8 cellular contexts compared by ENCODE assay signal in the genomic region with DNA sequence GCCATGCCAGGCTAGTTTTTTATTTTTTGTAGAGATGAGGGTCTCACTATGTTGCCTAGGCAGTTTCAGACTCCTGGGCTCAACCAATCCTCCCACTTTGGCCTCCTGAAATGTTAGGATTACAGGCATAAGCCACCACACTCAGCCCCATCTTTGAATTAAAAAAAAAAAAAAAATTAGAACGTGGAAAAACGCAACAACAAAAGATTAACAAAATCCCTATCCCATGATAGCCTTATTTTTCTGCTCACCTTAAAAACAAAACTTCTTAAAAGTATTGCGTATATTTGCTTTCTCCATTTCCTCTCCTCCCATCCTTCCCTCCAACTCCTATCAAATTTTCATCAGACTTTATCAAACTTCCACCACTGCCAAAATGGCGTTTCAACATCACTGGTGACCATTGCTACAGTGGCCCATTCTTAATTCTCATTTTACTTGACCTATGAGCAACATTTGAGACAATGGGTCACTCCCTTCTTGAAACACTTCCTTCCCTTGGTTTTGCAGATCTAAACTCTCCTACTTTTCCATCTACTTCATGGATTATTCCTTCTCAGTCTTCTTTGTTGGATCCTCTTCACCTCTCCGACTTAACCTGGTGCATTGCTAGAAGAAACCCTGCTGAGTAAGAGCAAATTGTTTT. TPM values are rescaled to one million over a fixed set of nuclear protein-coding genes. Genes with fewer than 3 reads are reported as not detected.
DNase-seq lines count a peak whose midpoint lies in the region; ATAC-seq and TF ChIP-seq lines count a peak whose summit lies in the region.

No MANE protein-coding gene starts in this region.

- peaks cover 5% of the 10 kb centered on the region for H3K9me3 ChIP-seq in CD4-positive, alpha-beta T cell (ENCODE audit: control insufficient read depth, low read length)
- H3K9me3 ChIP-seq in T-helper 17 cell (ENCODE audit: control insufficient read depth, low read length, poor library complexity, severe bottlenecking), result no peaks in the 10 kb centered on the region
- no peaks in the 10 kb centered on the region for H3K9me3 ChIP-seq in psoas muscle

- peaks cover 0 to 12% of the 10 kb centered on the region in 2 donors for H3K36me3 ChIP-seq in psoas muscle (ENCODE audit: insufficient read depth in 1 of 2, low read depth in 1 of 2)

- peak overlapping the region; percentile 69 for H3K27ac ChIP-seq in CD4-positive, alpha-beta T cell (ENCODE audit: low read depth, low read length)
- H3K27ac ChIP-seq in foreskin keratinocyte (peak overlapping the region; percentile 65), psoas muscle (peak overlapping the region; percentile 96)

- H3K4me1 Mint-ChIP-seq in CD4-positive, alpha-beta T cell (ENCODE audit: low read depth), result peaks cover 28% of the 10 kb centered on the region
- H3K4me1 Mint-ChIP-seq in T-helper 17 cell, result peaks cover 20% of the 10 kb centered on the region

- peaks cover 5% of the 10 kb centered on the region for H3K9me3 Mint-ChIP-seq in CD4-positive, alpha-beta T cell

- no peak for ATAC-seq in CD4-positive, alpha-beta T cell (ENCODE audit: poor library complexity)
- ATAC-seq in T-helper 17 cell, result no peak
- ATAC-seq in foreskin keratinocyte, result no peak
- peak; percentile 16 to 67 (median 48) for ATAC-seq in psoas muscle

- POLR2A ChIA-PET in CD4-positive, alpha-beta T cell (lab: Charles Lee), result interaction anchor here (0.6 to 2.8 kb wide), 10 partner anchors 22 to 671 kb away, joined by 3 to 13 read pairs (median 5); a partner anchor contains a TSS

- intact Hi-C loops in CD4-positive, alpha-beta T cell (cut with DNase I, micrococcal nuclease), result loop anchor here in 1 of 2 experiments (2.0 to 5.0 kb wide), 7 partner anchors 22 to 649 kb away; a partner anchor contains a TSS
- intact Hi-C loops in psoas muscle (cut with DNase I), result no loop called here

- CTCF ChIA-PET in CD4-positive, alpha-beta T cell (lab: Charles Lee), result interaction anchor here (1.0 kb wide), 2 partner anchors 126 to 387 kb away, joined by 3 read pairs; no protein-coding TSS in a partner anchor

- peaks cover 11% of the 10 kb centered on the region for H3K27me3 Mint-ChIP-seq in CD4-positive, alpha-beta T cell
- no peaks in the 10 kb centered on the region for H3K27me3 Mint-ChIP-seq in T-helper 17 cell

- peak overlapping the region; percentile 78 for H3K27ac Mint-ChIP-seq in CD4-positive, alpha-beta T cell
- H3K27ac Mint-ChIP-seq in T-helper 17 cell, result peak overlapping the region; percentile 95

- H3K27me3 ChIP-seq in CD4-positive, alpha-beta T cell (ENCODE audit: control insufficient read depth, insufficient read depth, low read length), result no peaks in the 10 kb centered on the region
- H3K27me3 ChIP-seq in foreskin keratinocyte, result no peaks in the 10 kb centered on the region
- no peaks in the 10 kb centered on the region for H3K27me3 ChIP-seq in psoas muscle (ENCODE audit: insufficient read depth in 3 of 3, low read length in 2 of 3)

- 17 to 38% (median 26%) methylated on average over 5 of the region's 5 CpGs for whole genome bisulfite sequencing in psoas muscle, 3 donors

- peak overlapping the region; percentile 95 for H3K4me3 Mint-ChIP-seq in CD4-positive, alpha-beta T cell
- peak overlapping the region; percentile 97 for H3K4me3 Mint-ChIP-seq in T-helper 17 cell

- DNase-seq in CD4-positive, alpha-beta T cell, result no peak
- DNase-seq in H4 (ENCODE audit: low spot score) (peak; percentile 16), T-helper 17 cell (no peak), foreskin keratinocyte (no peak), psoas muscle (no peak), NCI-H1930 (lab: John Stamatoyannopoulos, UW) (no peak), putamen (ENCODE audit: low spot score) (no peak), pons (ENCODE audit: low spot score) (no peak)

- no peak for TF ChIP-seq CTCF in CD4-positive, alpha-beta T cell (IDR thresholded peaks at IDR 0.05)
- no peak for TF ChIP-seq CTCF in foreskin keratinocyte (conservative IDR thresholded peaks at IDR 0.05)
- TF ChIP-seq CTCF in psoas muscle (IDR thresholded peaks at IDR 0.05), result no peak

- peaks cover 22% of the 10 kb centered on the region for H3K36me3 Mint-ChIP-seq in CD4-positive, alpha-beta T cell (ENCODE audit: low read depth)
- H3K36me3 Mint-ChIP-seq in T-helper 17 cell (ENCODE audit: low read depth), result peaks cover 2% of the 10 kb centered on the region

- peak overlapping the region; percentile 71 for H3K4me3 ChIP-seq in psoas muscle

- no peaks in the 10 kb centered on the region for H3K4me1 ChIP-seq in foreskin keratinocyte
- peaks cover 19% of the 10 kb centered on the region for H3K4me1 ChIP-seq in psoas muscle

RNA-seq across cellular contexts. Expression of a gene that starts 0.6 kb away (rescaled TPM):
- 1 to 10 TPM; 1.3 to 1.7 TPM for total RNA-seq in CD4-positive, alpha-beta T cell
- 3.2 and 6.1 TPM in 2 replicates for total RNA-seq in H4 (2014; rRNA removed; shearing (Covaris generic))
- total RNA-seq in T-helper 17 cell (1 to 10 TPM; 3.3 to 4.7 TPM), foreskin keratinocyte (3.9 and 4.4 TPM in 2 replicates), psoas muscle (1 to 10 TPM; 1.0 to 2.8 (median 1.4) TPM)
- polyA plus RNA-seq in foreskin keratinocyte (1.3 and 2.3 TPM in 2 replicates), psoas muscle (1 to 10 TPM; 2.1 to 3.2 (median 2.6) TPM)

RNA-seq across cellular contexts. Expression of a gene that starts 22.3 kb away (rescaled TPM):
- total RNA-seq in CD4-positive, alpha-beta T cell, result 1 to 10 TPM; 4.5 to 4.9 TPM
- total RNA-seq in H4 (2014; rRNA removed; shearing (Covaris generic)), result 8.7 and 20.9 TPM in 2 replicates
- total RNA-seq in T-helper 17 cell (1 to 10 TPM; 4.4 to 7.4 TPM), foreskin keratinocyte (9.4 and 9.6 TPM in 2 replicates), psoas muscle (1 to 10 TPM; 2.2 to 3.2 (median 2.8) TPM)
- polyA plus RNA-seq in foreskin keratinocyte (6.1 and 6.3 TPM in 2 replicates), psoas muscle (1 to 10 TPM; 3.2 to 8.5 (median 4.4) TPM)

RNA-seq across cellular contexts. Expression of a gene that starts 53.8 kb away (rescaled TPM):
- total RNA-seq in CD4-positive, alpha-beta T cell, result 1 to 10 TPM; 1.1 to 1.4 TPM
- total RNA-seq in H4 (2014; rRNA removed; shearing (Covaris generic)), result 2.3 and 4.2 TPM in 2 replicates
- 1 to 10 TPM; 3.1 to 3.4 TPM for total RNA-seq in T-helper 17 cell
- 4.1 and 4.7 TPM in 2 replicates for total RNA-seq in foreskin keratinocyte
- polyA plus RNA-seq in foreskin keratinocyte, result 2.7 and 3.0 TPM in 2 replicates
- under 1 TPM; 0.18 to 0.54 (median 0.46) TPM for total RNA-seq in psoas muscle
- under 1 TPM; 0.16 to 0.51 (median 0.25) TPM for polyA plus RNA-seq in psoas muscle

Comparison
In these comparisons a context has a peak if more than half of its experiments do, and no peak if none do; other contexts are left out.
1. ATAC-seq: peak in psoas muscle (4 of 4); none in CD4-positive, alpha-beta T cell (single experiment), T-helper 17 cell (single experiment) and foreskin keratinocyte (single experiment).
2. Peak in every context shown above with its lines, with median percentiles within 50 percentile points of each other: H3K27ac ChIP-seq.